In the genomic region with DNA sequence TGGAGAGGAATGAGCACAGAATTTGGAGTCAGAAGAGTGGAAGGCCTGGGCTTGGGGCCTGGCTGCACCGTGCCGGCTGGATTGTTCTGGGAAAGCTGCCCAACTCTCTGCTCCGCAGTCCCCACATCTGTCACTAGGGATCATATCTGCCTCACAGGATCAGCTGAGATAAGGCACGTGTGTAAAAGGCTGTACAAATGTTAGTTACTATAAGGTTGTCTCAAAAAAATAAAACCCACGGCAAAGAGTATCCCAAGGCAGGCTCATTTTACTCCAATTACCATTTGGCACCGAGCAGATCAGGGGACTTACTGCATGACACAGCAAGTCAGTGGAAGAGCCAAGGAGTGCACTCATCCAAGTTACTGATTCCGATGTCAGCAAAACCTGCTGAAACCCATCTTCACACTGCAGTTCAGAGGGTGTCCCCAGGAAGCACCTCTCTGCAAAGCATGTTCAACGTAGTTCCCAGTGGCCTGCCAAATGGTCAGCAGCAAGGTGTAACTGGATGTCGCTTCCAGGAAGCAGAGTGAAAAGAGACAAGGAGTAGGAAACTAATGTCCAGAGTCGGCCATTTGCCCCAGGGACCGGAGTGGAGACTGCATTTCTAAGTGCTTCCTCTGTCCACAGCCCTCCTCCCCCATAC, we compare ENCODE assay signal across 8 cellular contexts. TPM values are rescaled to one million over a fixed set of nuclear protein-coding genes. Genes with fewer than 3 reads are reported as not detected.
A peak's percentile ranks its signal among the peaks of the same experiment; 100 is the strongest.
DNase-seq lines count a peak whose midpoint lies in the region; ATAC-seq, FAIRE-seq and TF ChIP-seq lines count a peak whose summit lies in the region.

No MANE protein-coding gene starts in this region.

- peaks cover 30% of the 10 kb centered on the region for H3K4me1 ChIP-seq in testis

- peak overlapping the region; percentile 59 to 82 for H3K27ac ChIP-seq in testis

- H3K27me3 ChIP-seq in bronchial epithelial cell (ENCODE audit: control insufficient read depth, insufficient read depth, low read length) (no peaks in the 10 kb centered on the region), kidney epithelial cell (ENCODE audit: control insufficient read depth, insufficient read depth, low read length) (no peaks in the 10 kb centered on the region), testis (no peaks in the 10 kb centered on the region)

- ATAC-seq in GM18870 (IDR thresholded peaks at IDR 0.05; ENCODE audit: unreplicated experiment) = no peak

- H3K4me3 ChIP-seq in AG10803 (ENCODE audit: low read length) (no peak overlapping the region), bronchial epithelial cell (ENCODE audit: low read depth, low read length) (no peak overlapping the region), kidney epithelial cell (ENCODE audit: low read depth, low read length) (no peak overlapping the region), testis (no peak overlapping the region)

- H3K9me3 ChIP-seq in testis = no peaks in the 10 kb centered on the region

- no peaks in the 10 kb centered on the region for H3K36me3 ChIP-seq in bronchial epithelial cell (ENCODE audit: control insufficient read depth, insufficient read depth, low read length)
- H3K36me3 ChIP-seq in kidney epithelial cell (ENCODE audit: control insufficient read depth, insufficient read depth, low read length) = no peaks in the 10 kb centered on the region
- no peaks in the 10 kb centered on the region for H3K36me3 ChIP-seq in testis (ENCODE audit: low read depth, missing control alignments)

- TF ChIP-seq CTCF in AG10803 (conservative IDR thresholded peaks at IDR 0.05; ENCODE audit: low read length) (peak; percentile 47), bronchial epithelial cell (IDR thresholded peaks at IDR 0.05; ENCODE audit: insufficient read depth, low read length, severe bottlenecking) (peak; percentile 33), kidney epithelial cell (IDR thresholded peaks at IDR 0.05; ENCODE audit: insufficient read depth, low read length, poor library complexity, severe bottlenecking) (peak; percentile 11), testis (IDR thresholded peaks at IDR 0.05) (no peak)

- DNase-seq in AG10803 (ENCODE audit: low read depth) (peak; percentile 71), NCI-H1694 (lab: John Stamatoyannopoulos, UW) (peak; percentile 92), bronchial epithelial cell (ENCODE audit: low read depth) (peak; percentile 76), kidney epithelial cell (ENCODE audit: low read depth) (no peak), testis (peak; percentile 70), SIG-M5 (lab: John Stamatoyannopoulos, UW) (no peak)
- DNase-seq in effector CD4-positive, alpha-beta T cell = no peak

- peak; percentile 58 for FAIRE-seq in bronchial epithelial cell (lab: Jason Lieb, UNC)

- TF ChIP-seq POLR2A in testis (IDR thresholded peaks at IDR 0.05) = no peak

- intact Hi-C loops in testis (cut with DNase I; ENCODE audit: low total_unique reads) = no loop called here

- WGBS in testis, 2 donors = 28 to 49% methylated on average over 11 of the region's 11 CpGs

RNA-seq across cellular contexts. Expression of gene MRTFA, which starts 18.1 kb away (rescaled TPM):
- 23.9 and 25.3 TPM in 2 replicates for total RNA-seq in bronchial epithelial cell
- 53.0 and 57.1 TPM in 2 replicates for total RNA-seq in kidney epithelial cell
- total RNA-seq in testis = 100 to 1,000 TPM; 158 to 162 TPM
- polyA plus RNA-seq in testis (ENCODE audit: insufficient read depth, low read depth, low replicate concordance) = 59.5 TPM

RNA-seq across cellular contexts. Expression of gene MCHR1, which starts 24.6 kb away (rescaled TPM):
- total RNA-seq in bronchial epithelial cell (not detected in 2 replicates), kidney epithelial cell (0.63 and 1.7 TPM in 2 replicates), testis (under 1 TPM; 0.47 to 0.62 TPM)
- polyA plus RNA-seq in testis (ENCODE audit: insufficient read depth, low read depth, low replicate concordance) = 0.42 TPM

Comparison
In these comparisons a context has a peak if more than half of its experiments do, and no peak if none do; other contexts are left out.
1. DNase-seq: peak in AG10803 (single experiment), NCI-H1694 (single experiment), bronchial epithelial cell (single experiment) and testis (single experiment); none in kidney epithelial cell (single experiment), SIG-M5 (single experiment) and effector CD4-positive, alpha-beta T cell (single experiment).
2. CTCF ChIP-seq: peak in AG10803 (single experiment), bronchial epithelial cell (single experiment) and kidney epithelial cell (single experiment); none in testis (0 of 3).